Comparison of ENCODE assay signal across 17 cellular contexts in genomic region chr1:69320679-69321310, GRCh38.
A peak's percentile ranks its signal among the peaks of the same experiment; 100 is the strongest.
DNase-seq lines count a peak whose midpoint lies in the region; ATAC-seq and TF ChIP-seq lines count a peak whose summit lies in the region.
"Had no signal": no experiment of that assay in that cellular context is flagged by ENCODE, and none has a peak within 500 bp of the region (broad histone marks: within the 10 kb centered on the region; RNA-seq: fewer than 3 reads in every experiment).

No MANE protein-coding gene starts in this region.

- peaks cover 19% of the 10 kb centered on the region for H3K4me1 Mint-ChIP-seq in activated naive CD8-positive, alpha-beta T cell treated with anti-CD3 and anti-CD28 coated beads, Interleukin-2, amount 50 U/mL, for 24 hours
- peaks cover 1% of the 10 kb centered on the region for H3K4me1 Mint-ChIP-seq in activated naive CD8-positive, alpha-beta T cell treated with anti-CD3 and anti-CD28 coated beads for 36 hours
- H3K4me1 Mint-ChIP-seq in osteocyte (ENCODE audit: unreplicated experiment) (peaks cover 2% of the 10 kb centered on the region), mesothelial cell of epicardium (peaks cover 14% of the 10 kb centered on the region)

- H3K9me3 Mint-ChIP-seq in activated naive CD8-positive, alpha-beta T cell treated with anti-CD3 and anti-CD28 coated beads, Interleukin-2, amount 50 U/mL, for 24 hours, result no peaks in the 10 kb centered on the region
- peaks cover 1% of the 10 kb centered on the region for H3K9me3 Mint-ChIP-seq in activated naive CD8-positive, alpha-beta T cell treated with anti-CD3 and anti-CD28 coated beads for 36 hours
- H3K9me3 Mint-ChIP-seq in osteocyte (ENCODE audit: unreplicated experiment), result no peaks in the 10 kb centered on the region
- no peaks in the 10 kb centered on the region for H3K9me3 Mint-ChIP-seq in mesothelial cell of epicardium

- peak; percentile 75 for ATAC-seq in activated naive CD8-positive, alpha-beta T cell treated with anti-CD3 and anti-CD28 coated beads, Interleukin-2, amount 50 U/mL, for 24 hours
- ATAC-seq in HG02870 (IDR thresholded peaks at IDR 0.05; ENCODE audit: unreplicated experiment) (peak; percentile 69), HG03575 (IDR thresholded peaks at IDR 0.05; ENCODE audit: extremely low read depth, insufficient number of reproducible peaks, low FRiP score, unreplicated experiment) (peak; percentile 70), HG02571 (IDR thresholded peaks at IDR 0.05; ENCODE audit: unreplicated experiment) (no peak), HG02763 (IDR thresholded peaks at IDR 0.05; ENCODE audit: unreplicated experiment) (no peak)
- ATAC-seq: effector memory CD8-positive, alpha-beta T cell; pancreas had no signal

- no peaks in the 10 kb centered on the region for H3K27me3 Mint-ChIP-seq in activated naive CD8-positive, alpha-beta T cell treated with anti-CD3 and anti-CD28 coated beads, Interleukin-2, amount 50 U/mL, for 24 hours
- no peaks in the 10 kb centered on the region for H3K27me3 Mint-ChIP-seq in activated naive CD8-positive, alpha-beta T cell treated with anti-CD3 and anti-CD28 coated beads for 36 hours
- peaks cover 4% of the 10 kb centered on the region for H3K27me3 Mint-ChIP-seq in osteocyte (ENCODE audit: unreplicated experiment)
- peaks cover 1% of the 10 kb centered on the region for H3K27me3 Mint-ChIP-seq in mesothelial cell of epicardium (ENCODE audit: low read depth)
- H3K27me3 Mint-ChIP-seq: effector memory CD8-positive, alpha-beta T cell had no signal

- TF ChIP-seq CTCF in osteocyte (IDR thresholded peaks at IDR 0.05), result no peak
- TF ChIP-seq CTCF in mesothelial cell of epicardium (IDR thresholded peaks at IDR 0.05; ENCODE audit: unreplicated experiment), result no peak

- no peak for DNase-seq in activated naive CD8-positive, alpha-beta T cell treated with anti-CD3 and anti-CD28 coated beads, Interleukin-2, amount 50 U/mL, for 24 hours
- no peak for DNase-seq in activated naive CD8-positive, alpha-beta T cell treated with anti-CD3 and anti-CD28 coated beads for 36 hours
- DNase-seq in osteocyte (ENCODE audit: extremely low spot score, unreplicated experiment), result no peak
- no peak for DNase-seq in mesothelial cell of epicardium (ENCODE audit: low spot score in 2 of 2, unreplicated experiment in 2 of 2)
- DNase-seq: activated CD8-positive, alpha-beta memory T cell treated with anti-CD3 and anti-CD28 coated beads for 24 hours; activated naive CD4-positive, alpha-beta T cell treated with anti-CD3 and anti-CD28 coated beads for 36 hours; effector memory CD8-positive, alpha-beta T cell; foreskin fibroblast; NCI-H1105 treated with DMSO at 0.1 percent for 48 hours; NCI-H510A; pancreas; T1000; tibial artery had no signal

- peak overlapping the region; percentile 17 for H3K27ac Mint-ChIP-seq in activated naive CD8-positive, alpha-beta T cell treated with anti-CD3 and anti-CD28 coated beads, Interleukin-2, amount 50 U/mL, for 24 hours
- H3K27ac Mint-ChIP-seq in activated naive CD8-positive, alpha-beta T cell treated with anti-CD3 and anti-CD28 coated beads for 36 hours, result no peak overlapping the region
- H3K27ac Mint-ChIP-seq in osteocyte (ENCODE audit: unreplicated experiment) (no peak overlapping the region), mesothelial cell of epicardium (no peak overlapping the region)
- H3K27ac Mint-ChIP-seq: activated naive CD4-positive, alpha-beta T cell treated with anti-CD3 and anti-CD28 coated beads for 36 hours; effector memory CD8-positive, alpha-beta T cell had no signal

- no peak overlapping the region for H3K4me3 Mint-ChIP-seq in activated naive CD8-positive, alpha-beta T cell treated with anti-CD3 and anti-CD28 coated beads, Interleukin-2, amount 50 U/mL, for 24 hours
- H3K4me3 Mint-ChIP-seq in activated naive CD8-positive, alpha-beta T cell treated with anti-CD3 and anti-CD28 coated beads for 36 hours, result no peak overlapping the region
- H3K4me3 Mint-ChIP-seq in osteocyte (ENCODE audit: unreplicated experiment), result no peak overlapping the region
- no peak overlapping the region for H3K4me3 Mint-ChIP-seq in mesothelial cell of epicardium
- H3K4me3 Mint-ChIP-seq: activated naive CD4-positive, alpha-beta T cell treated with anti-CD3 and anti-CD28 coated beads for 36 hours; effector memory CD8-positive, alpha-beta T cell had no signal

- H3K36me3 Mint-ChIP-seq in activated naive CD8-positive, alpha-beta T cell treated with anti-CD3 and anti-CD28 coated beads, Interleukin-2, amount 50 U/mL, for 24 hours (ENCODE audit: low read depth), result no peaks in the 10 kb centered on the region
- no peaks in the 10 kb centered on the region for H3K36me3 Mint-ChIP-seq in activated naive CD8-positive, alpha-beta T cell treated with anti-CD3 and anti-CD28 coated beads for 36 hours
- H3K36me3 Mint-ChIP-seq in osteocyte (ENCODE audit: unreplicated experiment) (no peaks in the 10 kb centered on the region), mesothelial cell of epicardium (no peaks in the 10 kb centered on the region)

Comparison
In these comparisons a context has a peak if more than half of its experiments do, and no peak if none do; other contexts are left out.
1. ATAC-seq: peak in activated naive CD8-positive, alpha-beta T cell treated with anti-CD3 and anti-CD28 coated beads, Interleukin-2, amount 50 U/mL, for 24 hours (single experiment), HG02870 (single experiment) and HG03575 (single experiment); none in HG02571 (single experiment) and HG02763 (single experiment).